In the genomic region with DNA sequence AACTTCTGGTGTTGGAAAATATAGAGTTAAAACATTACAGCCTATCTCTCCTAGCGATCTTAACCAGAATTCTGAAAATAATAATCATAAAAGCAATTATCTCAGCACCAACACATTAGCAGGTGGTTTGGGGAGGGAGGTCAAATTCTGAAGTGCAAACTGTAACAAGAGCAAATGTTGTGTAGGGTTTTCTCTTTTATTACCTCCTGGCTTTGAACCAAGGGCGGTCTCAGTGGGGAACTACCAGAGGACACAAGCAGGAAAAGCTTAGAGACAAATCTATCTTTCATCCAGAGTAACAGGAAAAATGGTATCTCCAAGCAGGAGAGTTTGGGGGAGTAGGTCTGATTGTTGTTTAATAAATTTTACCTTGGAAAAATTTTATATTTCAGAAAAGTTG, we compare ENCODE assay signal across 27 cellular contexts. TPM values are rescaled to one million over a fixed set of nuclear protein-coding genes. Genes with fewer than 3 reads are reported as not detected.
DNase-seq lines count a peak whose midpoint lies in the region; ATAC-seq, FAIRE-seq and TF ChIP-seq lines count a peak whose summit lies in the region.
"Had no signal": no experiment of that assay in that cellular context is flagged by ENCODE, and none has a peak within 500 bp of the region (broad histone marks: within the 10 kb centered on the region; RNA-seq: fewer than 3 reads in every experiment).

No MANE protein-coding gene starts in this region.

- no peaks in the 10 kb centered on the region for H3K79me1 ChIP-seq in mesendoderm (ENCODE audit: low read length)

- no peak overlapping the region for H2BK15ac ChIP-seq in mesendoderm (replicated peaks; ENCODE audit: low read depth)

- no peak overlapping the region for H2AK5ac ChIP-seq in mesendoderm (ENCODE audit: low read length)

- H3K4me1 ChIP-seq in HEK293 (ENCODE audit: control insufficient read depth, insufficient read depth, low read length) (peaks cover 6% of the 10 kb centered on the region; the same call in 1 of the 2 replicates), small intestine (ENCODE audit: control insufficient read depth in 2 of 2, insufficient read depth in 1 of 2, low read depth in 1 of 2, low read length in 1 of 2) (peaks cover 0 to 2% of the 10 kb centered on the region in 2 donors), mesendoderm (ENCODE audit: control insufficient read depth, low read depth, low read length) (no peaks in the 10 kb centered on the region), upper lobe of left lung (peaks cover 0 to 6% (median 3%) of the 10 kb centered on the region in 4 donors)
- H3K4me1 ChIP-seq: A549, SJCRH30 had no signal

- no peak for FAIRE-seq in small intestine (lab: Jason Lieb, UNC)
- FAIRE-seq: A549, G401.6, GM12878 had no signal

- H3K27ac ChIP-seq in HEK293 (ENCODE audit: extremely low read depth, low read depth, low read length) (no peak overlapping the region), small intestine (ENCODE audit: low read depth in 1 of 2, low read length in 1 of 2) (no peak overlapping the region), mesendoderm (ENCODE audit: low read depth, low read length) (no peak overlapping the region), upper lobe of left lung (no peak overlapping the region)
- H3K27ac ChIP-seq: A549; BLaER1 treated with 17β-estradiol and CSF1 and Interleukin-3, amounts not matched to agents 10 nM and 100 nM; HL-60; KMS-11; PC-9; SJCRH30 had no signal

- H3K27me3 ChIP-seq in small intestine (ENCODE audit: control insufficient read depth in 2 of 2, insufficient read depth in 2 of 2, low read length in 2 of 2) (no peaks in the 10 kb centered on the region), mesendoderm (ENCODE audit: insufficient read depth, low read length, poor library complexity) (no peaks in the 10 kb centered on the region), upper lobe of left lung (no peaks in the 10 kb centered on the region)
- H3K27me3 ChIP-seq: BLaER1 treated with 17β-estradiol and CSF1 and Interleukin-3, amounts not matched to agents 10 nM and 100 nM; SJCRH30 had no signal

- no peaks in the 10 kb centered on the region for H3K79me2 ChIP-seq in mesendoderm (ENCODE audit: control insufficient read depth, insufficient read depth, low read length)

- H3K4me2 ChIP-seq in mesendoderm (ENCODE audit: low read length), result no peak overlapping the region
- H3K4me2 ChIP-seq: A549; BLaER1 treated with 17β-estradiol and CSF1 and Interleukin-3, amounts not matched to agents 10 nM and 100 nM; KMS-11; PC-9 had no signal

- CTCF ChIA-PET in HEK293 (lab: Yijun Ruan, JAX), result no interaction called here

- H3K36me3 ChIP-seq in HEK293 (ENCODE audit: control insufficient read depth in 2 of 2, insufficient read depth in 1 of 2, low read length in 2 of 2), result no peaks in the 10 kb centered on the region
- no peaks in the 10 kb centered on the region for H3K36me3 ChIP-seq in small intestine (ENCODE audit: control insufficient read depth in 2 of 2, insufficient read depth in 2 of 2, low read length in 2 of 2)
- H3K36me3 ChIP-seq in mesendoderm (ENCODE audit: control insufficient read depth, insufficient read depth, low read length), result no peaks in the 10 kb centered on the region
- H3K36me3 ChIP-seq in upper lobe of left lung, result no peaks in the 10 kb centered on the region
- H3K36me3 ChIP-seq: SJCRH30 had no signal

- H4K8ac ChIP-seq in mesendoderm (ENCODE audit: low read depth, low read length), result no peak overlapping the region

- H3K9ac ChIP-seq in mesendoderm (ENCODE audit: low read length), result no peak overlapping the region
- H3K9ac ChIP-seq: BLaER1 treated with 17β-estradiol and CSF1 and Interleukin-3, amounts not matched to agents 10 nM and 100 nM; KMS-11 had no signal

- ATAC-seq in upper lobe of left lung (ENCODE audit: low FRiP score in 2 of 2), result no peak
- ATAC-seq: A549, GM12878, Right ventricle myocardium inferior had no signal

- no peak overlapping the region for H2BK5ac ChIP-seq in mesendoderm (ENCODE audit: low read length)

- no peak overlapping the region for H2BK120ac ChIP-seq in mesendoderm (ENCODE audit: low read depth, low read length)

- H3K56ac ChIP-seq in mesendoderm (ENCODE audit: low read length), result no peak overlapping the region

- no peak overlapping the region for H3K4ac ChIP-seq in mesendoderm (ENCODE audit: low read depth, low read length)

- no peak overlapping the region for H3K18ac ChIP-seq in mesendoderm (ENCODE audit: low read length)

- no peak for TF ChIP-seq CTCF in HEK293 (tag by site-specific recombination; IDR thresholded peaks at IDR 0.05)
- TF ChIP-seq CTCF in upper lobe of left lung (IDR thresholded peaks at IDR 0.05), result no peak

- no peak for TF ChIP-seq POLR2A in upper lobe of left lung (IDR thresholded peaks at IDR 0.05)

- H3K4me3 ChIP-seq in HEK293 (ENCODE audit: low read depth, low read length), result no peak overlapping the region
- H3K4me3 ChIP-seq in small intestine (ENCODE audit: low read depth in 1 of 2, low read length in 2 of 2), result no peak overlapping the region
- no peak overlapping the region for H3K4me3 ChIP-seq in mesendoderm (ENCODE audit: low read length)
- H3K4me3 ChIP-seq in upper lobe of left lung, result no peak overlapping the region
- H3K4me3 ChIP-seq: A549; BLaER1 treated with 17β-estradiol and CSF1 and Interleukin-3, amounts not matched to agents 10 nM and 100 nM; GM12878; PC-9; SJCRH30 had no signal

- H4K5ac ChIP-seq in mesendoderm (ENCODE audit: low read length), result no peak overlapping the region

- POLR2A ChIA-PET in HEK293 (lab: Yijun Ruan, JAX), result no interaction called here

- WGBS in small intestine, 3 donors, result 15 to 55% (median 25%) methylated on average over 2 of the region's 2 CpGs
- no CpG with 5 or more reads among the region's 2 CpGs for WGBS in mesendoderm (ENCODE audit: extremely low coverage, insufficient coverage, low lambda C conversion rate)
- 88 to 90% methylated on average over 2 of the region's 2 CpGs for WGBS in upper lobe of left lung, 2 donors

- H3K23ac ChIP-seq in mesendoderm (ENCODE audit: low read length), result no peak overlapping the region

- H3K9me3 ChIP-seq in HEK293 (ENCODE audit: control insufficient read depth, insufficient read depth, low read depth, low read length) (no peaks in the 10 kb centered on the region), small intestine (ENCODE audit: control insufficient read depth, low read depth) (no peaks in the 10 kb centered on the region), upper lobe of left lung (no peaks in the 10 kb centered on the region)
- H3K9me3 ChIP-seq: A549, SJCRH30 had no signal

- DNase-seq in NCI-H1105 treated with DMSO at 0.1 percent for 48 hours (lab: John Stamatoyannopoulos, UW), result peak; percentile 80
- peak; percentile 82 for DNase-seq in NCI-H69 (lab: John Stamatoyannopoulos, UW)
- peak; percentile 88 for DNase-seq in small intestine
- no peak for DNase-seq in mesendoderm
- no peak for DNase-seq in activated naive CD4-positive, alpha-beta T cell treated with Interleukin-2 at 50 U/mL for 16 hours
- DNase-seq in upper lobe of left lung, result no peak
- DNase-seq: AML-193; CD4-positive, alpha-beta T cell; GOT3; HCEC 1CT; NCI-H1436; NCI-H1930; NCI-H2171 treated with DMSO at 0.1 percent for 48 hours; NCI-H345; NCI-H510A treated with DMSO at 0.1 percent for 48 hours; NCI-H748 treated with DMSO at 0.1 percent for 48 hours; PC-9; SJCRH30; T-helper 2 cell had no signal

- TF ChIP-seq EP300 in upper lobe of left lung (IDR thresholded peaks at IDR 0.05), result no peak

TF ChIP-seq in HEK293, 187 proteins besides CTCF, POLR2A, EP300 and RAD21 (continues in another document):
- no peak for TF ChIP-seq ZNF223 (tag by site-specific recombination; IDR thresholded peaks at IDR 0.05)
- no peak for TF ChIP-seq ZNF214 (tag by site-specific recombination; IDR thresholded peaks at IDR 0.05; ENCODE audit: borderline replicate concordance)
- 0 out of 2 replicates have a peak, but pooled peaks have one; percentile 24 for TF ChIP-seq ZNF341 (tag by site-specific recombination; IDR thresholded peaks at IDR 0.05; ENCODE audit: low read depth)
- 0 out of 2 replicates have a peak, but pooled peaks have one; percentile 26 for TF ChIP-seq ZIC2 (tag by site-specific recombination; IDR thresholded peaks at IDR 0.05)
- TF ChIP-seq, protein P1, sequence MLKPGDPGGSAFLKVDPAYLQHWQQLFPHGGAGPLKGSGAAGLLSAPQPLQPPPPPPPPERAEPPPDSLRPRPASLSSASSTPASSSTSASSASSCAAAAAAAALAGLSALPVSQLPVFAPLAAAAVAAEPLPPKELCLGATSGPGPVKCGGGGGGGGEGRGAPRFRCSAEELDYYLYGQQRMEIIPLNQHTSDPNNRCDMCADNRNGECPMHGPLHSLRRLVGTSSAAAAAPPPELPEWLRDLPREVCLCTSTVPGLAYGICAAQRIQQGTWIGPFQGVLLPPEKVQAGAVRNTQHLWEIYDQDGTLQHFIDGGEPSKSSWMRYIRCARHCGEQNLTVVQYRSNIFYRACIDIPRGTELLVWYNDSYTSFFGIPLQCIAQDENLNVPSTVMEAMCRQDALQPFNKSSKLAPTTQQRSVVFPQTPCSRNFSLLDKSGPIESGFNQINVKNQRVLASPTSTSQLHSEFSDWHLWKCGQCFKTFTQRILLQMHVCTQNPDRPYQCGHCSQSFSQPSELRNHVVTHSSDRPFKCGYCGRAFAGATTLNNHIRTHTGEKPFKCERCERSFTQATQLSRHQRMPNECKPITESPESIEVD (tag by site-specific recombination; IDR thresholded peaks at IDR 0.05), result 0 out of 2 replicates have a peak, but pooled peaks have one; percentile 20

RNA-seq across cellular contexts. Expression of gene ARRDC4, which starts 5.5 kb away (rescaled TPM):
- polyA plus RNA-seq in small intestine, result 10 to 100 TPM; 18.9 to 35.2 (median 26.2) TPM
- 0.72 TPM for polyA plus RNA-seq in mesendoderm (2013, experiment 1 of 2)
- 0.71 TPM for polyA plus RNA-seq in mesendoderm (2013, experiment 2 of 2)
- 10 to 100 TPM; 26.3 to 51.3 (median 36.3) TPM for total RNA-seq in upper lobe of left lung

Comparison
In these comparisons a context has a peak if more than half of its experiments do, and no peak if none do; other contexts are left out.
1. DNase-seq: peak in NCI-H1105 treated with DMSO at 0.1 percent for 48 hours (single experiment), NCI-H69 (single experiment) and small intestine (single experiment); none in mesendoderm (single experiment), activated naive CD4-positive, alpha-beta T cell treated with Interleukin-2 at 50 U/mL for 16 hours (single experiment) and upper lobe of left lung (0 of 2).